ENCODE assay signal across 9 cellular contexts in the genomic region with DNA sequence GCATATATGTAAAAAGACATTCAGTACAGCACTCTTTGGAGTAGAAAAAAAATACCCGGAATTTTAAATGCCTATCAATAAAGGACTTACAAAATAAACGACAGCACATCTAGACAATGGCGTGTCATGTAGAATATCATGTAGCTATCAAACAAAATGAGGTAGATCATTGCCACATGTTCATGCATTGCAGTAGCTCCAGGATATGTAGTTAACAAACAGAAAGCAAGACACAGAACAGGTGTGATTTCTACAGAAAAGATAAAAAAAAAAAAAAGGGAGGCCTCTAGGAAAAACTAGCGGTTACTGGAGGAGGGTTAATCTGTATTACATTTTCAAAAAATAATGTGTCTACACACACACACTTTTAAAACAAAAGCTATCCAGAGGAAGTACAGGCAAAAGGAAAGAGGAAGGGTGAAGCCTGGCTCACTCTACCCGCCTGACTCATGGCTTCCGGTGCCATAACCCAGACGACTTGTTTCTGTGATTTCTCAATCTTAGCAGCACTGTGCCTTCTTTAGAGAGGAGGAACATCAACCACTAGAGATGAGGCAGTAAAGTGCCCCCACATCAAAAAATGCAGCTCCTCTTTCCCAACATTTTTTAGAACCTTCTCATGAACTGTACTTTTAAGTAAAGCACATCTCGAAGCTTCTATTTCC. TPM values are rescaled to one million over a fixed set of nuclear protein-coding genes. Genes with fewer than 3 reads are reported as not detected.
DNase-seq lines count a peak whose midpoint lies in the region; ATAC-seq and TF ChIP-seq lines count a peak whose summit lies in the region.
"Had no signal": no experiment of that assay in that cellular context is flagged by ENCODE, and none has a peak within 500 bp of the region (broad histone marks: within the 10 kb centered on the region; RNA-seq: fewer than 3 reads in every experiment).

No MANE protein-coding gene starts in this region.

- H3K9me3 Mint-ChIP-seq in mesothelial cell of epicardium, result no peaks in the 10 kb centered on the region

- H3K36me3 ChIP-seq in PC-3 (ENCODE audit: low read depth, low read length), result no peaks in the 10 kb centered on the region
- H3K36me3 ChIP-seq in right atrium auricular region, result no peaks in the 10 kb centered on the region

- no peaks in the 10 kb centered on the region for H4K20me1 ChIP-seq in PC-3 (ENCODE audit: low read length)

- H3F3A ChIP-seq in PC-3 (ENCODE audit: low read length, unreplicated experiment), result no peaks in the 10 kb centered on the region

- peaks cover 12% of the 10 kb centered on the region for H3K79me2 ChIP-seq in PC-3 (ENCODE audit: low read length)

- no peak overlapping the region for H3K4me3 ChIP-seq in PC-3 (ENCODE audit: low read length)
- no peak overlapping the region for H3K4me3 ChIP-seq in right atrium auricular region

- H3K9me3 ChIP-seq in PC-3 (ENCODE audit: low read length), result no peaks in the 10 kb centered on the region
- H3K9me3 ChIP-seq in right atrium auricular region, result no peaks in the 10 kb centered on the region

- DNase-seq in PC-3 (peak; percentile 65), right atrium auricular region (ENCODE audit: low spot score) (peak; percentile 91), NCI-H187 treated with DMSO at 0.1 percent for 48 hours (lab: John Stamatoyannopoulos, UW) (no peak), mesothelial cell of epicardium (ENCODE audit: low spot score in 2 of 2, unreplicated experiment in 2 of 2) (no peak)
- peak; percentile 62 for DNase-seq in activated naive CD4-positive, alpha-beta T cell treated with Interleukin-2 at 50 U/mL for 16 hours
- peak in 3 of 4 experiments; percentile 11 to 50 (median 40) for DNase-seq in stimulated activated CD4-positive, alpha-beta T cell treated with anti-CD3 and anti-CD28 coated beads, Interleukin-1b, Interleukin-23, amount 100 ng/mL, for 24 hours (ENCODE audit: low read depth in 4 of 4, low spot score in 1 of 4)

- POLR2A ChIA-PET in PC-3 (lab: Charles Lee; ENCODE audit: unreplicated experiment), result interaction anchor here (0.7 kb wide), 1 partner anchor 56 kb away, joined by 10 read pairs; no protein-coding TSS in a partner anchor

- no TSS peak for BruUV-seq in PC-3 (replicated peaks; lab: Mats Ljungman, UMichigan)

- peak overlapping the region; percentile 40; the same call in 1 of the 2 replicates for H2AFZ ChIP-seq in PC-3 (ENCODE audit: low read length)

- peaks cover 33% of the 10 kb centered on the region for H3K27me3 Mint-ChIP-seq in mesothelial cell of epicardium (ENCODE audit: low read depth)

- H3K9ac ChIP-seq in PC-3 (ENCODE audit: low read length), result no peak overlapping the region

- H3K27ac ChIP-seq in PC-3 (ENCODE audit: low read length) (peak overlapping the region; percentile 43), right atrium auricular region (peak overlapping the region; percentile 61 to 76)

- peaks cover 13% of the 10 kb centered on the region for H3K4me1 Mint-ChIP-seq in mesothelial cell of epicardium

- CTCF ChIA-PET in PC-3 (lab: Charles Lee), result no interaction called here

- peak overlapping the region; percentile 64 for H3K4me2 ChIP-seq in PC-3 (ENCODE audit: low read length)

- no peak for TF ChIP-seq CTCF in PC-3 (conservative IDR thresholded peaks at IDR 0.05; ENCODE audit: low read depth, low read length)
- TF ChIP-seq CTCF in right atrium auricular region (IDR thresholded peaks at IDR 0.05), result no peak
- no peak for TF ChIP-seq CTCF in mesothelial cell of epicardium (IDR thresholded peaks at IDR 0.05; ENCODE audit: unreplicated experiment)

- H3K27me3 ChIP-seq in PC-3 (ENCODE audit: low read length), result no peaks in the 10 kb centered on the region
- H3K27me3 ChIP-seq in right atrium auricular region, result no peaks in the 10 kb centered on the region

- intact Hi-C loops in PC-3 (cut with micrococcal nuclease), result no loop called here

- peaks cover 21% of the 10 kb centered on the region for H3K4me1 ChIP-seq in PC-3 (ENCODE audit: insufficient read depth, low read length)
- peaks cover 0 to 9% of the 10 kb centered on the region in 2 donors for H3K4me1 ChIP-seq in right atrium auricular region

- peak; percentile 87 for ATAC-seq in GM18499 (IDR thresholded peaks at IDR 0.05; ENCODE audit: insufficient read depth, unreplicated experiment)
- peak; percentile 93 for ATAC-seq in HG02870 (IDR thresholded peaks at IDR 0.05; ENCODE audit: unreplicated experiment)
- peak; percentile 98 for ATAC-seq in PC-3
- ATAC-seq: Panc1 had no signal

- no peak overlapping the region for H3K4me3 Mint-ChIP-seq in mesothelial cell of epicardium

- H3K9me2 ChIP-seq in PC-3 (replicated peaks; ENCODE audit: low read length), result no peaks in the 10 kb centered on the region

- no peak overlapping the region for H3K27ac Mint-ChIP-seq in mesothelial cell of epicardium

- no peaks in the 10 kb centered on the region for H3K36me3 Mint-ChIP-seq in mesothelial cell of epicardium

RNA-seq across cellular contexts. Expression of a gene that starts 6.9 kb away (rescaled TPM):
- total RNA-seq in PC-3 (2014; rRNA removed) (7.0 and 7.8 TPM in 2 replicates), right atrium auricular region (10 to 100 TPM; 48.9 to 57.4 TPM), mesothelial cell of epicardium (121 to 142 TPM (median 142 TPM) in 3 replicates)

Comparison
In these comparisons a context has a peak if more than half of its experiments do, and no peak if none do; other contexts are left out.
1. DNase-seq: peak in PC-3 (single experiment), activated naive CD4-positive, alpha-beta T cell treated with Interleukin-2 at 50 U/mL for 16 hours (single experiment), right atrium auricular region (single experiment) and stimulated activated CD4-positive, alpha-beta T cell treated with anti-CD3 and anti-CD28 coated beads, Interleukin-1b, Interleukin-23, amount 100 ng/mL, for 24 hours (3 of 4); none in NCI-H187 treated with DMSO at 0.1 percent for 48 hours (single experiment) and mesothelial cell of epicardium (0 of 2).
2. Peak in every context shown above with its lines, with median percentiles within 50 percentile points of each other: ATAC-seq.